In the genomic region with DNA sequence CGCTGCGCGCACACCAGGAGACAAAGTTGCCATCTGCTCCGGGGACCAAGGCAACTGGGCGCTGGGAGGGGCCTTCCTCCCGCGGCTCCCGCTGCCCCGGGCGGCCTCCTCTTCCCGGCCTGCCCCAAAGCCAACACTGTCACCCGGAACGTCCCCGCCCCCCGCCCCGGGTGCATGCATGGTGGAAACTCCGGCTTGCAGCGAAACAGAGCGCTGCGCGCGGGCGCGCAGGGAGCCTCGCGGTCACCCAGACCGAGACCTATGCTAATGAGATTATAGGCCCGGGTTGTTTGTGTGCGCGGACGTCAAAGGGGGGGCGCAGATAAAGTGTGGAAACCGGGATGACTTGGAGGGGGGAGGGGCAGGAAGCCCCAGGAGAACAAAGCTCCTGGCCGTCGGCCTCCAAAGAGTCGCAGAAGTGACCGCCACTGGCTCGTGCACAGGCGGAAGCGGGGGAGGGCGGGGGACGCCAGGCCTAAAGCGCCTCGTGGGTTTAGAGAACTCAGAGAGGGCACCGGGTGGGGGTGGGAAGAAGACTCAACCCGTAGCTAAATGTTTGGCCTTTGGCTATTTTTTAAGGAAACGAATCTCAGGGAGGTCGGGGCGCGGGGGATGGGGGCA, we compare ENCODE assay signal across 8 cellular contexts.
A peak's percentile ranks its signal among the peaks of the same experiment; 100 is the strongest.
DNase-seq lines count a peak whose midpoint lies in the region; TF ChIP-seq lines count a peak whose summit lies in the region.

No MANE protein-coding gene starts in this region.

- H3K27ac Mint-ChIP-seq in chondrocyte (ENCODE audit: unreplicated experiment) (no peak overlapping the region), nephron progenitor cell (no peak overlapping the region), endothelial cell (ENCODE audit: unreplicated experiment) (no peak overlapping the region)

- H3K4me3 Mint-ChIP-seq in chondrocyte (ENCODE audit: unreplicated experiment) (peak overlapping the region; percentile 49), nephron progenitor cell (peak overlapping the region; percentile 78), endothelial cell (ENCODE audit: unreplicated experiment) (no peak overlapping the region)

- H3K27me3 Mint-ChIP-seq in chondrocyte (ENCODE audit: low read depth) = peaks cover 5% of the 10 kb centered on the region
- H3K27me3 Mint-ChIP-seq in nephron progenitor cell (ENCODE audit: low read depth, poor library complexity) = peaks cover 70% of the 10 kb centered on the region
- H3K27me3 Mint-ChIP-seq in endothelial cell (ENCODE audit: unreplicated experiment) = peaks cover 5% of the 10 kb centered on the region

- H3K36me3 Mint-ChIP-seq in chondrocyte (ENCODE audit: low read depth) (no peaks in the 10 kb centered on the region), nephron progenitor cell (ENCODE audit: low read depth) (no peaks in the 10 kb centered on the region), endothelial cell (ENCODE audit: low read depth, unreplicated experiment) (no peaks in the 10 kb centered on the region)

- in situ Hi-C loops in G401 (cut with HindIII; ENCODE audit: low sequenced_read_pairs) = no loop called here

- DNase-seq in G401 (ENCODE audit: low spot score) = peak; percentile 26
- DNase-seq in NCI-H82 treated with DMSO at 0.1 percent for 48 hours (lab: John Stamatoyannopoulos, UW; ENCODE audit: unreplicated experiment) = peak; percentile 52
- DNase-seq in chondrocyte (ENCODE audit: low spot score) = no peak
- peak; percentile 59 for DNase-seq in nephron progenitor cell
- no peak for DNase-seq in 8988T
- no peak for DNase-seq in endothelial cell (ENCODE audit: low spot score)
- DNase-seq in COR-L47 (lab: John Stamatoyannopoulos, UW) = no peak
- no peak for DNase-seq in NCI-H2029 (lab: John Stamatoyannopoulos, UW)

- H3K4me1 Mint-ChIP-seq in chondrocyte (ENCODE audit: low read depth) = peaks cover 20% of the 10 kb centered on the region
- peaks cover 68% of the 10 kb centered on the region for H3K4me1 Mint-ChIP-seq in nephron progenitor cell
- H3K4me1 Mint-ChIP-seq in endothelial cell (ENCODE audit: unreplicated experiment) = peaks cover 31% of the 10 kb centered on the region

- TF ChIP-seq CTCF in chondrocyte (IDR thresholded peaks at IDR 0.05) = no peak
- TF ChIP-seq CTCF in nephron progenitor cell (IDR thresholded peaks at IDR 0.05) = no peak
- TF ChIP-seq CTCF in endothelial cell (IDR thresholded peaks at IDR 0.05; ENCODE audit: unreplicated experiment) = no peak

- peaks cover 2% of the 10 kb centered on the region for H3K9me3 Mint-ChIP-seq in chondrocyte (ENCODE audit: low read depth)
- H3K9me3 Mint-ChIP-seq in nephron progenitor cell = peaks cover 15% of the 10 kb centered on the region
- no peaks in the 10 kb centered on the region for H3K9me3 Mint-ChIP-seq in endothelial cell (ENCODE audit: unreplicated experiment)

Comparison
In these comparisons a context has a peak if more than half of its experiments do, and no peak if none do; other contexts are left out.
1. DNase-seq: peak in G401 (single experiment), NCI-H82 treated with DMSO at 0.1 percent for 48 hours (single experiment) and nephron progenitor cell (single experiment); none in chondrocyte (single experiment), 8988T (single experiment), endothelial cell (single experiment), COR-L47 (single experiment) and NCI-H2029 (single experiment).